Comparison of ENCODE assay signal across 8 cellular contexts in genomic region chr18:2979027-2979570, GRCh38. TPM values are rescaled to one million over a fixed set of nuclear protein-coding genes. Genes with fewer than 3 reads are reported as not detected.
A peak's percentile ranks its signal among the peaks of the same experiment; 100 is the strongest.
DNase-seq lines count a peak whose midpoint lies in the region; ATAC-seq and TF ChIP-seq lines count a peak whose summit lies in the region.

No MANE protein-coding gene starts in this region.

- no peaks in the 10 kb centered on the region for H3K9me2 ChIP-seq in SK-N-SH

- H3K27me3 ChIP-seq in SK-N-SH (ENCODE audit: insufficient read depth) (no peaks in the 10 kb centered on the region), skeletal muscle tissue (ENCODE audit: control insufficient read depth in 3 of 3, insufficient read depth in 3 of 3, low read length in 3 of 3) (no peaks in the 10 kb centered on the region)

- H3F3A ChIP-seq in SK-N-SH (replicated peaks; ENCODE audit: insufficient read depth), result peaks cover 60% of the 10 kb centered on the region

- TF ChIP-seq RAD21 in SK-N-SH (IDR thresholded peaks at IDR 0.05; ENCODE audit: low read length), result no peak

- H3K27ac ChIP-seq in SK-N-SH (ENCODE audit: low read depth in 2 of 2, low read length in 1 of 2) (peak overlapping the region; percentile 65 to 96), skeletal muscle tissue (ENCODE audit: low read depth, low read length) (peak overlapping the region; percentile 42)

- H3K4me1 ChIP-seq in SK-N-SH (ENCODE audit: control insufficient read depth in 1 of 2, insufficient read depth in 2 of 2, low read depth in 1 of 2, low read length in 1 of 2) (peaks cover 14 to 53% of the 10 kb centered on the region in 2 experiments), skeletal muscle tissue (ENCODE audit: control insufficient read depth in 3 of 3, insufficient read depth in 3 of 3, low read length in 3 of 3) (peaks cover 15 to 31% (median 23%) of the 10 kb centered on the region in 3 donors)

- peaks cover 93% of the 10 kb centered on the region for H3K79me2 ChIP-seq in SK-N-SH (ENCODE audit: insufficient read depth)

- H4K20me1 ChIP-seq in SK-N-SH (ENCODE audit: insufficient read depth), result no peaks in the 10 kb centered on the region

- no peak for DNase-seq in GM12864 (ENCODE audit: low read depth)
- no peak for DNase-seq in SK-N-SH
- peak; percentile 90 for DNase-seq in fibroblast of mammary gland (ENCODE audit: low read depth)
- DNase-seq in NCI-H524 treated with DMSO at 0.1 percent for 48 hours (lab: John Stamatoyannopoulos, UW), result no peak
- DNase-seq in NCI-H2196 treated with DMSO at 0.1 percent for 48 hours (lab: John Stamatoyannopoulos, UW; ENCODE audit: unreplicated experiment), result no peak

- CTCF ChIA-PET in SK-N-SH (lab: Yijun Ruan, JAX), result no interaction called here

- TF ChIP-seq CTCF in GM12864 (IDR thresholded peaks at IDR 0.05; ENCODE audit: low read depth, low read length, missing control alignments) (no peak), SK-N-SH (IDR thresholded peaks at IDR 0.05) (no peak), fibroblast of mammary gland (conservative IDR thresholded peaks at IDR 0.05; ENCODE audit: control insufficient read depth, insufficient read depth, low read depth, low read length) (no peak)

- H3K36me3 ChIP-seq in SK-N-SH (replicated peaks in 1 of 2; ENCODE audit: control insufficient read depth in 1 of 2, insufficient read depth in 2 of 2, low read length in 1 of 2) (no peaks in the 10 kb centered on the region), skeletal muscle tissue (ENCODE audit: control insufficient read depth in 3 of 3, insufficient read depth in 3 of 3, low read length in 3 of 3) (no peaks in the 10 kb centered on the region)

- TF ChIP-seq EP300 in SK-N-SH (IDR thresholded peaks at IDR 0.05; ENCODE audit: borderline replicate concordance in 1 of 2, low read depth in 1 of 2, low read length in 1 of 2), result no peak

- H3K4me3 ChIP-seq in GM12864 (ENCODE audit: low read depth, low read length) (peak overlapping the region; percentile 29; the same call in 1 of the 2 replicates), SK-N-SH (ENCODE audit: low read depth in 2 of 2, low read length in 1 of 2) (peak overlapping the region; percentile 1 to 38; a peak in 2 of 4 replicates), fibroblast of mammary gland (ENCODE audit: control insufficient read depth, low read depth, low read length) (no peak overlapping the region), skeletal muscle tissue (ENCODE audit: low read length in 3 of 3) (peak overlapping the region in 1 of 3 donors; percentile 28)

- peak overlapping the region; percentile 68 for H3K4me2 ChIP-seq in SK-N-SH

- H2AFZ ChIP-seq in SK-N-SH (ENCODE audit: low read depth), result no peak overlapping the region

- H3K9me3 ChIP-seq in SK-N-SH (no peaks in the 10 kb centered on the region), skeletal muscle tissue (ENCODE audit: control insufficient read depth in 3 of 3, low read length in 3 of 3) (no peaks in the 10 kb centered on the region)

- H3K9ac ChIP-seq in SK-N-SH, result peak overlapping the region; percentile 62
- H3K9ac ChIP-seq in skeletal muscle tissue (ENCODE audit: low read depth in 1 of 3, low read length in 3 of 3), result no peak overlapping the region

- POLR2A ChIA-PET in SK-N-SH (lab: Yijun Ruan, JAX), result no interaction called here

- 45% methylated on average over 3 of the region's 3 CpGs for WGBS in SK-N-SH (ENCODE audit: low lambda C conversion rate)

- ATAC-seq in HG02973 (IDR thresholded peaks at IDR 0.05; ENCODE audit: unreplicated experiment), result no peak
- no peak for ATAC-seq in HG03521 (IDR thresholded peaks at IDR 0.05; ENCODE audit: unreplicated experiment)

TF ChIP-seq in SK-N-SH, 30 proteins besides CTCF, POLR2A, EP300 and RAD21:
- no peak for TF ChIP-seq EZH2phosphoT487 (IDR thresholded peaks at IDR 0.05; ENCODE audit: borderline replicate concordance, low read depth)
- TF ChIP-seq FOSL2 (IDR thresholded peaks at IDR 0.05; ENCODE audit: borderline replicate concordance, low read depth), result peak; percentile 1; the same call in 1 of the 2 replicates
- TF ChIP-seq TCF12 (IDR thresholded peaks at IDR 0.05), result peak; percentile 28; the same call in 1 of the 2 replicates
- peak; percentile 50; the same call in 1 of the 2 replicates for TF ChIP-seq YY1 (IDR thresholded peaks at IDR 0.05; ENCODE audit: low read depth)
- peak; percentile 42; the same call in 1 of the 2 replicates for TF ChIP-seq NFIC (IDR thresholded peaks at IDR 0.05; ENCODE audit: borderline replicate concordance)

RNA-seq across cellular contexts. Expression of gene LPIN2, which starts 33.8 kb away (rescaled TPM):
- polyA plus RNA-seq in SK-N-SH (2012; rRNA removed), result 19.3 and 20.3 TPM in 2 replicates
- polyA plus RNA-seq in SK-N-SH (2012; cell fraction: cytosol; rRNA removed), result 18.9 and 20.5 TPM in 2 replicates
- 17.1 and 27.5 TPM in 2 replicates for polyA plus RNA-seq in SK-N-SH (2012; cell fraction: nucleus; rRNA removed)
- total RNA-seq in skeletal muscle tissue, result 11.0 TPM
